8 cellular contexts compared by ENCODE assay signal in genomic region chr19:1513492-1514294, GRCh38. TPM values are rescaled to one million over a fixed set of nuclear protein-coding genes. Genes with fewer than 3 reads are reported as not detected.
A peak's percentile ranks its signal among the peaks of the same experiment; 100 is the strongest.
DNase-seq lines count a peak whose midpoint lies in the region; ATAC-seq lines count a peak whose summit lies in the region.

No MANE protein-coding gene starts in this region.

- H3K9ac ChIP-seq in duodenal mucosa (ENCODE audit: low read depth in 1 of 2, low read length in 2 of 2): peak overlapping the region in 1 of 2 donors; percentile 43

- peak; percentile 51 to 71 (median 61) for DNase-seq in CD4-positive, CD25-positive, alpha-beta regulatory T cell
- peak; percentile 15 for DNase-seq in LHCN-M2 (ENCODE audit: low read depth)
- DNase-seq in activated CD4-positive, alpha-beta T cell treated with anti-CD3 and anti-CD28 coated beads for 4 hours: peak; percentile 66 to 74
- peak; percentile 69 for DNase-seq in myocyte (ENCODE audit: low read depth)
- peak; percentile 60 for DNase-seq in stimulated activated naive CD4-positive, alpha-beta T cell treated with Interleukin-2 at 50 U/mL for 16 hours (lab: John Stamatoyannopoulos, UW)

- peaks cover 0 to 21% (median 3%) of the 10 kb centered on the region in 4 donors for H3K4me1 Mint-ChIP-seq in CD4-positive, CD25-positive, alpha-beta regulatory T cell

- H3K9me3 ChIP-seq in CD4-positive, CD25-positive, alpha-beta regulatory T cell (ENCODE audit: control insufficient read depth in 2 of 2, low read length in 2 of 2): no peaks in the 10 kb centered on the region
- H3K9me3 ChIP-seq in duodenal mucosa (ENCODE audit: control insufficient read depth in 1 of 2, low read length in 2 of 2): no peaks in the 10 kb centered on the region

- peaks cover 16% of the 10 kb centered on the region for H3K27me3 Mint-ChIP-seq in CD4-positive, CD25-positive, alpha-beta regulatory T cell

- H3K27ac ChIP-seq in CD4-positive, CD25-positive, alpha-beta regulatory T cell (ENCODE audit: insufficient read depth, low read length, poor library complexity, severe bottlenecking): no peak overlapping the region
- no peak overlapping the region for H3K27ac ChIP-seq in duodenal mucosa (ENCODE audit: low read depth, low read length)

- H3K36me3 ChIP-seq in CD4-positive, CD25-positive, alpha-beta regulatory T cell (ENCODE audit: control insufficient read depth, insufficient read depth, low read length): no peaks in the 10 kb centered on the region
- no peaks in the 10 kb centered on the region for H3K36me3 ChIP-seq in duodenal mucosa (ENCODE audit: control insufficient read depth in 1 of 2, insufficient read depth in 2 of 2, low read length in 2 of 2)

- no peak overlapping the region for H3K27ac Mint-ChIP-seq in CD4-positive, CD25-positive, alpha-beta regulatory T cell

- H3K4me3 Mint-ChIP-seq in CD4-positive, CD25-positive, alpha-beta regulatory T cell: no peak overlapping the region

- H3K9me3 Mint-ChIP-seq in CD4-positive, CD25-positive, alpha-beta regulatory T cell: peaks cover 0 to 1% (median 0%) of the 10 kb centered on the region in 7 donors

- peak; percentile 38 to 51 for ATAC-seq in CD4-positive, CD25-positive, alpha-beta regulatory T cell (ENCODE audit: low read depth in 2 of 2)
- ATAC-seq in GM18870 (IDR thresholded peaks at IDR 0.05; ENCODE audit: unreplicated experiment) (no peak), GM21717 (IDR thresholded peaks at IDR 0.05; ENCODE audit: unreplicated experiment) (no peak)

- no peaks in the 10 kb centered on the region for H3K36me3 Mint-ChIP-seq in CD4-positive, CD25-positive, alpha-beta regulatory T cell

- no peak overlapping the region for H3K4me3 ChIP-seq in CD4-positive, CD25-positive, alpha-beta regulatory T cell (ENCODE audit: low read depth, low read length)
- H3K4me3 ChIP-seq in duodenal mucosa (ENCODE audit: low read depth in 1 of 2, low read length in 2 of 2): peak overlapping the region; percentile 45 to 47

- peaks cover 17% of the 10 kb centered on the region for H3K4me1 ChIP-seq in CD4-positive, CD25-positive, alpha-beta regulatory T cell (ENCODE audit: control insufficient read depth, insufficient read depth, low read length, poor library complexity, severe bottlenecking)
- H3K4me1 ChIP-seq in duodenal mucosa (ENCODE audit: control insufficient read depth in 1 of 2, insufficient read depth in 2 of 2, low read length in 2 of 2): peaks cover 20 to 24% of the 10 kb centered on the region in 2 donors

- no peaks in the 10 kb centered on the region for H3K27me3 ChIP-seq in CD4-positive, CD25-positive, alpha-beta regulatory T cell (ENCODE audit: control insufficient read depth, insufficient read depth, low read length)
- peaks cover 5 to 18% of the 10 kb centered on the region in 2 donors for H3K27me3 ChIP-seq in duodenal mucosa (ENCODE audit: control insufficient read depth in 1 of 2, insufficient read depth in 2 of 2, low read length in 2 of 2)

RNA-seq across cellular contexts. Expression of gene ADAMTSL5, which starts 0.9 kb away (rescaled TPM):
- 2.1 TPM for total RNA-seq in CD4-positive, CD25-positive, alpha-beta regulatory T cell
- polyA plus RNA-seq in CD4-positive, CD25-positive, alpha-beta regulatory T cell: 1 to 10 TPM in 2 of 4 donors, under 1 TPM in 2; 0.29 to 3.3 (median 1.8) TPM
- total RNA-seq in LHCN-M2 (2014; rRNA removed) (0.75 and 3.1 TPM in 2 replicates), myocyte (9.7 and 9.8 TPM in 2 replicates)
- polyA plus RNA-seq in LHCN-M2 (2012): 5.2 TPM
- polyA plus RNA-seq in myocyte (2012): 14.9 TPM

RNA-seq across cellular contexts. Expression of gene PLK5, which starts 10.2 kb away (rescaled TPM):
- not detected for total RNA-seq in CD4-positive, CD25-positive, alpha-beta regulatory T cell
- not detected for polyA plus RNA-seq in CD4-positive, CD25-positive, alpha-beta regulatory T cell
- total RNA-seq in LHCN-M2 (2014; rRNA removed) (not detected in 2 replicates), myocyte (not detected in 2 replicates)
- not detected for polyA plus RNA-seq in LHCN-M2 (2012)
- polyA plus RNA-seq in myocyte (2012): not detected

RNA-seq across cellular contexts. Expression of gene REEP6, which starts 22.7 kb away (rescaled TPM):
- 1.3 TPM for total RNA-seq in CD4-positive, CD25-positive, alpha-beta regulatory T cell
- polyA plus RNA-seq in CD4-positive, CD25-positive, alpha-beta regulatory T cell: 1 to 10 TPM; 1.5 to 3.3 (median 2.6) TPM
- total RNA-seq in LHCN-M2 (2014; rRNA removed): 1.5 and 2.1 TPM in 2 replicates
- 2.2 TPM for polyA plus RNA-seq in LHCN-M2 (2012)
- total RNA-seq in myocyte: 4.3 and 7.4 TPM in 2 replicates
- polyA plus RNA-seq in myocyte (2012): 3.6 TPM

RNA-seq across cellular contexts. Expression of gene PCSK4, which starts 23.5 kb away (rescaled TPM):
- total RNA-seq in CD4-positive, CD25-positive, alpha-beta regulatory T cell: 1.3 TPM
- 1 to 10 TPM in 1 of 4 donors, under 1 TPM in 2, not detected in 1; 0.08 to 1.3 (median 0.29) TPM for polyA plus RNA-seq in CD4-positive, CD25-positive, alpha-beta regulatory T cell
- 3.3 and 5.4 TPM in 2 replicates for total RNA-seq in LHCN-M2 (2014; rRNA removed)
- polyA plus RNA-seq in LHCN-M2 (2012): 0.62 TPM
- 7.1 and 8.5 TPM in 2 replicates for total RNA-seq in myocyte
- polyA plus RNA-seq in myocyte (2012): 3.9 TPM

RNA-seq across cellular contexts. Expression of gene C19orf25, which starts 34.7 kb away (rescaled TPM):
- total RNA-seq in CD4-positive, CD25-positive, alpha-beta regulatory T cell: 33.4 TPM
- 10 to 100 TPM; 42.2 to 64.0 (median 54.0) TPM for polyA plus RNA-seq in CD4-positive, CD25-positive, alpha-beta regulatory T cell
- total RNA-seq in LHCN-M2 (2014; rRNA removed): 49.5 and 61.2 TPM in 2 replicates
- 31.4 TPM for polyA plus RNA-seq in LHCN-M2 (2012)
- 37.6 and 53.1 TPM in 2 replicates for total RNA-seq in myocyte
- polyA plus RNA-seq in myocyte (2012): 31.9 TPM

Comparison
In these comparisons a context has a peak if more than half of its experiments do, and no peak if none do; other contexts are left out.
1. ATAC-seq: peak in CD4-positive, CD25-positive, alpha-beta regulatory T cell (2 of 2); none in GM18870 (single experiment) and GM21717 (single experiment).
2. DNase-seq: peak in every context shown above with its lines; median percentile 70 in activated CD4-positive, alpha-beta T cell treated with anti-CD3 and anti-CD28 coated beads for 4 hours; 69 in myocyte; 61 in CD4-positive, CD25-positive, alpha-beta regulatory T cell; 60 in stimulated activated naive CD4-positive, alpha-beta T cell treated with Interleukin-2 at 50 U/mL for 16 hours; 15 in LHCN-M2.